ENCODE assay signal across 23 cellular contexts in genomic region chr10:129594811-129595210, GRCh38.
"Had no signal": no experiment of that assay in that cellular context is flagged by ENCODE, and none has a peak within 500 bp of the region (broad histone marks: within the 10 kb centered on the region; RNA-seq: fewer than 3 reads in every experiment).

No MANE protein-coding gene starts in this region.

- H3K4me3 Mint-ChIP-seq: immature natural killer cell, mesothelial cell of epicardium, naive B cell had no signal

- H3K4me1 ChIP-seq: esophagus muscularis mucosa, foreskin keratinocyte, gastroesophageal sphincter, heart left ventricle, left lung, lower lobe of right lung had no signal

- H3K27ac Mint-ChIP-seq: immature natural killer cell, mesothelial cell of epicardium, naive B cell had no signal

- H3K36me3 ChIP-seq: lower lobe of right lung had no signal

- ATAC-seq: foreskin keratinocyte, gastroesophageal sphincter, heart left ventricle, left colon, left lung, lower lobe of right lung, mucosa of descending colon had no signal

- H3K27me3 ChIP-seq: dorsolateral prefrontal cortex, esophagus muscularis mucosa, foreskin keratinocyte, gastroesophageal sphincter, heart left ventricle, hepatocyte, left lung had no signal

- H3K27me3 Mint-ChIP-seq: naive B cell had no signal

- H3K27ac ChIP-seq: coronary artery, dorsolateral prefrontal cortex, epithelial cell of prostate, esophagus muscularis mucosa, foreskin keratinocyte, gastroesophageal sphincter, heart left ventricle, hepatocyte, left lung, lower lobe of right lung had no signal

- DNase-seq: dermis blood vessel endothelial cell; dorsolateral prefrontal cortex; effector CD4-positive, alpha-beta T cell; effector memory CD4-positive, alpha-beta T cell; foreskin keratinocyte; heart left ventricle; hypothalamus; immature natural killer cell; islet precursor cell; kidney; kidney glomerular epithelial cell; left colon; left lung; lower lobe of right lung; mesenchymal stem cell; mucosa of descending colon; naive B cell had no signal

- H3K9me3 ChIP-seq: esophagus muscularis mucosa, lower lobe of right lung had no signal

- H3K4me1 Mint-ChIP-seq: immature natural killer cell, mesothelial cell of epicardium had no signal

- H3K4me3 ChIP-seq: coronary artery, dorsolateral prefrontal cortex, esophagus muscularis mucosa, gastroesophageal sphincter, heart left ventricle, hepatocyte, left lung, lower lobe of right lung, mucosa of descending colon had no signal
